Comparison of ENCODE assay signal across 2 cellular contexts in the genomic region with DNA sequence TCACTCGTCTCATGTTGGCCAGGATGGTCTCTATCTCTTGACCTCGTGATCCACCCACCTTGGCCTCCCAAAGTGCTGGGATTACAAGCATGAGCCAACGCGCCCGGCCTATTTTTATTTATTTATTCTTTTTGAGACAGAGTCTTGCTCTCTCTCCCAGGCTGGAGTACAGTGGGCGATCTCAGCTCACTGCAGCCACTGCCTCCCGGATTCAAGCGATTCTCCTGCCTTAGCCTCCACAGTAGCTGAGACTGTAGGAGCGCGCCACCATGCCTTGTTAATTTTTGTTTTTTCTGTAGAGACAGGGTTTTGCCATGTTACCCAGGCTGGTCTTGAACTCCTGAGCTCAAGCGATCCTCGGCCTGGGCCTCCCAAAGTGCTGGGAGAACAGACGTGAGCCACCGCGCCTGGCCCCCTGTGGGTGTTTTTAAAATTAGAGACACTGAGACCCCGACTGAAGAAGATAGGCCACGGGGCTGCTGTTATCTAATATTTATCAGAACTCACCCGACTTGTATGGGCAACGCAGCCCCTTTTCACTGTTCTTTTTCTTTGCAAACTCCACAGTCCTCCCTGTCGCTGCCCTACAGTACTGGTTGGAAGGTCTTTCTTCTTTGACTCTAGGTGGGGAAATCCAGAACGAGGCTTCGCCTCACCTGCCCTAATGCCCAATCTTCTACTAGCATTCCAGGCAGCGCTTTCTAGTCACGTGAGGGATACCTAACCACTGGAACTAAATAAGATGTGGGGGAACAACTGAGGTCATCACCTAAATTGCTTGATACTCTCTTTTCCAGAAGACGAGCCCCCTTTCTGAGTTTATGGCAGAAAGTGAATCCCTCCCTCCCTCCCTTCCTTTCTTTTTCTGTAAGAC.
A peak's percentile ranks its signal among the peaks of the same experiment; 100 is the strongest.
TF ChIP-seq lines count a peak whose summit lies in the region.

No MANE protein-coding gene starts in this region.

TF ChIP-seq in HEK293, 187 proteins besides CTCF, POLR2A, EP300 and RAD21:
- TF ChIP-seq ZNF560 (tag by site-specific recombination; IDR thresholded peaks at IDR 0.05; ENCODE audit: borderline replicate concordance) (no peak), ZNF621 (tag by site-specific recombination; IDR thresholded peaks at IDR 0.05) (no peak), ZNF211 (tag by site-specific recombination; IDR thresholded peaks at IDR 0.05; ENCODE audit: low read depth) (no peak)
- TF ChIP-seq, protein P1, sequence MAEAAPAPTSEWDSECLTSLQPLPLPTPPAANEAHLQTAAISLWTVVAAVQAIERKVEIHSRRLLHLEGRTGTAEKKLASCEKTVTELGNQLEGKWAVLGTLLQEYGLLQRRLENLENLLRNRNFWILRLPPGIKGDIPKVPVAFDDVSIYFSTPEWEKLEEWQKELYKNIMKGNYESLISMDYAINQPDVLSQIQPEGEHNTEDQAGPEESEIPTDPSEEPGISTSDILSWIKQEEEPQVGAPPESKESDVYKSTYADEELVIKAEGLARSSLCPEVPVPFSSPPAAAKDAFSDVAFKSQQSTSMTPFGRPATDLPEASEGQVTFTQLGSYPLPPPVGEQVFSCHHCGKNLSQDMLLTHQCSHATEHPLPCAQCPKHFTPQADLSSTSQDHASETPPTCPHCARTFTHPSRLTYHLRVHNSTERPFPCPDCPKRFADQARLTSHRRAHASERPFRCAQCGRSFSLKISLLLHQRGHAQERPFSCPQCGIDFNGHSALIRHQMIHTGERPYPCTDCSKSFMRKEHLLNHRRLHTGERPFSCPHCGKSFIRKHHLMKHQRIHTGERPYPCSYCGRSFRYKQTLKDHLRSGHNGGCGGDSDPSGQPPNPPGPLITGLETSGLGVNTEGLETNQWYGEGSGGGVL (tag by site-specific recombination; IDR thresholded peaks at IDR 0.05), result peak; percentile 33; the same call in 1 of the 2 replicates

TF ChIP-seq in HepG2, 621 proteins besides CTCF, POLR2A, EP300 and RAD21:
- TF ChIP-seq BHLHE40 (IDR thresholded peaks at IDR 0.05; ENCODE audit: low read length) (peak; percentile 44; the same call in 1 of the 2 replicates), TOPORS (CRISPR knock-in tag; IDR thresholded peaks at IDR 0.05) (no peak)
